In genomic region chr7:152619027-152619739, GRCh38 we compare ENCODE assay signal across 19 cellular contexts.
"Had no signal": no experiment of that assay in that cellular context is flagged by ENCODE, and none has a peak within 500 bp of the region (broad histone marks: within the 10 kb centered on the region; RNA-seq: fewer than 3 reads in every experiment).

No MANE protein-coding gene starts in this region.

- H3K4me2 ChIP-seq: hepatocyte had no signal

- H3K4me3 Mint-ChIP-seq: naive thymus-derived CD4-positive, alpha-beta T cell; nephron progenitor cell had no signal

- H3K36me3 ChIP-seq: gastroesophageal sphincter, ovary had no signal

- H3K27me3 ChIP-seq: hepatocyte, ovary had no signal

- H3K9me3 ChIP-seq: gastroesophageal sphincter, ovary had no signal

- H3K27ac Mint-ChIP-seq: nephron progenitor cell had no signal

- H3K27ac ChIP-seq: coronary artery, gastroesophageal sphincter, hepatocyte, ovary had no signal

- H3K4me1 Mint-ChIP-seq: naive thymus-derived CD4-positive, alpha-beta T cell had no signal

- H2AFZ ChIP-seq: hepatocyte had no signal

- ATAC-seq: esophagus mucosa; gastroesophageal sphincter; left colon; left ventricle myocardium superior; naive thymus-derived CD4-positive, alpha-beta T cell; right cardiac atrium had no signal

- DNase-seq: cerebellar nuclear complex; effector CD4-positive, alpha-beta T cell; foreskin fibroblast; left colon; left ventricle myocardium superior; mesenchymal stem cell; naive thymus-derived CD4-positive, alpha-beta T cell; nephron progenitor cell; ovary; right cardiac atrium; small intestine; stimulated activated CD4-positive, alpha-beta T cell treated with anti-CD3 and anti-CD28 coated beads, Interleukin-2, amount 100 ng/mL, for 48 hours; stimulated activated naive CD4-positive, alpha-beta T cell treated with Interleukin-2 at 50 U/mL for 16 hours; trophoblast cell had no signal

- H3K4me1 ChIP-seq: gastroesophageal sphincter had no signal

- H3K4me3 ChIP-seq: coronary artery, gastroesophageal sphincter, hepatocyte, lung, ovary had no signal

- H3K79me2 ChIP-seq: hepatocyte had no signal
